ENCODE assay signal across 16 cellular contexts in the genomic region with DNA sequence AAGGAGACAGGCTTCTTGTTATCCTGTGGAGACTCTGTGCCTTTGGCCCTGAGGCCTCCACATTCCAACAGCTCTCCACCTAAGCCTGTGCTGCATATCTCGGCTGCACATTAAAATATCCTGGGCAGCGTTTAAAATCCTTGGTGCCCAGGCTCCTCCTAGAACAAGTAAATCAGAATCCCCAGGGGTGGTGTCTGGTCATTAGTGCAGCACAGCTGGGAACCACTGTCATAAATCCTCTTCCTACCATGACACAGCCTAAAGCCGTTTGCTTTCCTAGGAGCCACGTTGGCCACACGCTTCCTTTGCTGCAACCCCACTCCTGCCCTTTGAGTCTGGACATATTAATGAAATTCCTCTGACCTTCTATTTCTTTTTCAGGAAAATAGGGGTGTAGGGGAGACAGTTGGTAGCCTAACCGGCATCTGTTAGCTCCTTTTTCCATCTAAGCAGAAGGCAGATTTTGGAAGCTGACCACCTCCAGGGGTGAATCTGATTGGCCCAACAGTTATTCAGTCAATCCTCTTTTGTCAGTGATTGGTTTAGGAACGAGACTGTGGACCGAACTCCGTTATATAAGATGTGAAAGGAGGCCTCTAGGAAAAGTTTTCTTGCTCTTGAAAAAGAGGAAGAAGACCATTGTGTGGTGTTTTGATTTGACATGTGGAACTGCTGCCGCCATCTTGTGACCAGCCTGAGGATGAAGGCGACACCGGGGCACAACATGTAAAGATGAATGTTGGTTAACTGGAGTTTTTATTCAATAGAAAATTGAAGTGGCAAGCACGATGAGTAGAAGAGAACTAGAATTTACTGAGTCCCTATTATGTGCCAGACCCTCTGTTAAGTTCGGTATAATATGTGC.
"Had no signal": no experiment of that assay in that cellular context is flagged by ENCODE, and none has a peak within 500 bp of the region (broad histone marks: within the 10 kb centered on the region; RNA-seq: fewer than 3 reads in every experiment).

No MANE protein-coding gene starts in this region.

- ATAC-seq: left lung; stimulated activated naive CD8-positive, alpha-beta T cell treated with anti-CD3 and anti-CD28 coated beads, Interleukin-15, amount 100 ng/mL, for 72 hours; upper lobe of right lung had no signal

- H3K27ac Mint-ChIP-seq: activated naive CD8-positive, alpha-beta T cell treated with anti-CD3 and anti-CD28 coated beads, Interleukin-2, amount 10 ng/mL, durations not matched to agents 7 days and 5 days; stimulated activated naive CD8-positive, alpha-beta T cell treated with anti-CD3 and anti-CD28 coated beads, Interleukin-15, amount 100 ng/mL, for 72 hours; T-helper 2 cell treated with Interferon-gamma antibody and Interleukin-4, amounts not matched to agents 5 μg/mL and 100 μg/mL, for 36 hours had no signal

- H3K36me3 ChIP-seq: left lung, upper lobe of right lung had no signal

- DNase-seq: activated CD4-positive, alpha-beta T cell treated with anti-CD3 and anti-CD28 coated beads, Interleukin-2, amount 50 U/mL, for 48 hours; activated CD4-positive, CD25-positive, alpha-beta regulatory T cell treated with anti-CD3 and anti-CD28 coated beads, Interleukin-2, amount 50 U/mL, for 72 hours; activated gamma-delta T cell treated with Interleukin-2 at 50 U/mL for 16 hours; activated naive CD8-positive, alpha-beta T cell treated with anti-CD3 and anti-CD28 coated beads, Interleukin-2, amount 10 ng/mL, durations not matched to agents 7 days and 5 days; activated T-cell treated with anti-CD3 and anti-CD28 coated beads, Interleukin-2, amount 50 U/mL, for 48 hours; aorta; foreskin melanocyte; head of caudate nucleus; islet precursor cell; left lung; stimulated activated CD4-positive, alpha-beta T cell treated with anti-CD3 and anti-CD28 coated beads, Interleukin-4, amount 100 ng/mL, for 4 hours; stimulated activated naive CD8-positive, alpha-beta T cell treated with anti-CD3 and anti-CD28 coated beads, Interleukin-15, amount 100 ng/mL, for 72 hours; testis; upper lobe of right lung had no signal

- H3K27me3 ChIP-seq: left lung, testis, upper lobe of right lung had no signal

- H3K9me3 Mint-ChIP-seq: activated naive CD8-positive, alpha-beta T cell treated with anti-CD3 and anti-CD28 coated beads, Interleukin-2, amount 10 ng/mL, durations not matched to agents 7 days and 5 days; neural crest cell; stimulated activated naive CD8-positive, alpha-beta T cell treated with anti-CD3 and anti-CD28 coated beads, Interleukin-15, amount 100 ng/mL, for 72 hours; T-helper 2 cell treated with Interferon-gamma antibody and Interleukin-4, amounts not matched to agents 5 μg/mL and 100 μg/mL, for 36 hours had no signal

- H3K4me3 ChIP-seq: left lung, testis, upper lobe of right lung had no signal

- H3K4me1 Mint-ChIP-seq: stimulated activated naive CD8-positive, alpha-beta T cell treated with anti-CD3 and anti-CD28 coated beads, Interleukin-15, amount 100 ng/mL, for 72 hours had no signal

- H3K4me3 Mint-ChIP-seq: activated naive CD8-positive, alpha-beta T cell treated with anti-CD3 and anti-CD28 coated beads, Interleukin-2, amount 10 ng/mL, durations not matched to agents 7 days and 5 days; neural crest cell; stimulated activated naive CD8-positive, alpha-beta T cell treated with anti-CD3 and anti-CD28 coated beads, Interleukin-15, amount 100 ng/mL, for 72 hours; T-helper 2 cell treated with Interferon-gamma antibody and Interleukin-4, amounts not matched to agents 5 μg/mL and 100 μg/mL, for 36 hours had no signal

- H3K36me3 Mint-ChIP-seq: activated naive CD8-positive, alpha-beta T cell treated with anti-CD3 and anti-CD28 coated beads, Interleukin-2, amount 10 ng/mL, durations not matched to agents 7 days and 5 days had no signal

- H3K27ac ChIP-seq: left lung, testis, upper lobe of right lung had no signal

- H3K9me3 ChIP-seq: left lung, testis, upper lobe of right lung had no signal

- H3K4me1 ChIP-seq: testis, upper lobe of right lung had no signal
